In genomic region chr6:53244958-53245357, GRCh38 we compare ENCODE assay signal across 8 cellular contexts.
A peak's percentile ranks its signal among the peaks of the same experiment; 100 is the strongest.
DNase-seq lines count a peak whose midpoint lies in the region; ATAC-seq and TF ChIP-seq lines count a peak whose summit lies in the region.

No MANE protein-coding gene starts in this region.

- ATAC-seq in GM18861 (IDR thresholded peaks at IDR 0.05; ENCODE audit: unreplicated experiment) (peak; percentile 77), GM21528 (IDR thresholded peaks at IDR 0.05; ENCODE audit: low FRiP score, unreplicated experiment) (peak; percentile 74), HG03571 (IDR thresholded peaks at IDR 0.05; ENCODE audit: unreplicated experiment) (peak; percentile 86)

- intact Hi-C loops in dorsolateral prefrontal cortex (cut with DNase I), result no loop called here

- H3K4me3 ChIP-seq in dorsolateral prefrontal cortex, result no peak overlapping the region

- no peak for TF ChIP-seq CTCF in dorsolateral prefrontal cortex (IDR thresholded peaks at IDR 0.05 in 54 of 56, conservative IDR thresholded peaks at IDR 0.05 in 2 of 56; ENCODE audit: low read depth in 1 of 56, partially characterized antibody in 56 of 56)

- peak; percentile 57 for DNase-seq in kidney tubule cell (ENCODE audit: low spot score)
- no peak for DNase-seq in NCI-H2107 treated with DMSO at 0.1 percent for 48 hours (lab: John Stamatoyannopoulos, UW; ENCODE audit: unreplicated experiment)
- DNase-seq in NCI-H526 (lab: John Stamatoyannopoulos, UW), result no peak
- no peak for DNase-seq in dorsolateral prefrontal cortex
- DNase-seq in caudate nucleus (lab: John Stamatoyannopoulos, UW), result no peak

- no peaks in the 10 kb centered on the region for H3K27me3 ChIP-seq in dorsolateral prefrontal cortex

- H3K27ac ChIP-seq in dorsolateral prefrontal cortex (no peak overlapping the region), caudate nucleus (ENCODE audit: low read depth, low read length) (no peak overlapping the region)
